In the genomic region with DNA sequence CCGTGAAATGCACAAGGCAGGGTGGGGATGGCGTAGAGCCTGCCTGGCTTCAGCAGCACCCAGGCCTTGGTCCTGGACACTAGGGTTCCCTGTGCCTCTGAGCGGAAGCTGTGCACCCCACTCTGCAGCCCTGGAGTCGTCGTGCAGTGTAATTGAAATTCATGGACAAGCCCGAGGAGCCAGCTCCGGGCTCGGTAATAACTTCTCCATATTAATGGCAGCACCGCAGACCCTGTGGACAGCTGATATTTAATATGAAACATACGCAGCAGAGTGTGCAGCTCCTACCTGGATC, we compare ENCODE assay signal across 23 cellular contexts. TPM values are rescaled to one million over a fixed set of nuclear protein-coding genes. Genes with fewer than 3 reads are reported as not detected.
"Had no signal": no experiment of that assay in that cellular context is flagged by ENCODE, and none has a peak within 500 bp of the region (broad histone marks: within the 10 kb centered on the region; RNA-seq: fewer than 3 reads in every experiment).

No MANE protein-coding gene starts in this region.

- H3K27me3 ChIP-seq: foreskin keratinocyte had no signal

- H3K36me3 ChIP-seq: left lung had no signal

- H3K4me3 Mint-ChIP-seq: immature natural killer cell, mesothelial cell of epicardium had no signal

- H2AFZ ChIP-seq: hepatocyte had no signal

- H3K4me2 ChIP-seq: hepatocyte had no signal

- FAIRE-seq: colon, endothelial cell of umbilical vein, frontal cortex, kidney had no signal

- H3K4me1 ChIP-seq: foreskin keratinocyte, heart left ventricle, left lung had no signal

- H3K27ac Mint-ChIP-seq: immature natural killer cell, mesothelial cell of epicardium had no signal

- H3K4me3 ChIP-seq: coronary artery, esophagus muscularis mucosa, gastroesophageal sphincter, heart left ventricle, hepatocyte, left lung, lung, mucosa of descending colon had no signal

- H3K9me3 Mint-ChIP-seq: immature natural killer cell, mesothelial cell of epicardium had no signal

- H3K36me3 Mint-ChIP-seq: immature natural killer cell, mesothelial cell of epicardium had no signal

- H3K27ac ChIP-seq: coronary artery, dorsolateral prefrontal cortex, esophagus muscularis mucosa, foreskin keratinocyte, gastroesophageal sphincter, heart left ventricle, hepatocyte, left lung had no signal

- H3K4me1 Mint-ChIP-seq: immature natural killer cell, mesothelial cell of epicardium had no signal

- DNase-seq: dermis blood vessel endothelial cell; dorsolateral prefrontal cortex; effector CD4-positive, alpha-beta T cell; effector memory CD4-positive, alpha-beta T cell; foreskin keratinocyte; immature natural killer cell; islet precursor cell; kidney glomerular epithelial cell; left ventricle myocardium superior; mesenchymal stem cell had no signal

- ATAC-seq: foreskin keratinocyte, gastroesophageal sphincter, heart left ventricle, left lung, left ventricle myocardium superior, mucosa of descending colon had no signal

- H3K9me3 ChIP-seq: esophagus muscularis mucosa, gastroesophageal sphincter, heart left ventricle, left lung, mucosa of descending colon had no signal

RNA-seq across cellular contexts. Expression of a gene that starts 8.4 kb away (rescaled TPM):
- total RNA-seq: endothelial cell of umbilical vein, foreskin keratinocyte had no signal
- polyA plus RNA-seq: endothelial cell of umbilical vein, foreskin keratinocyte had no signal
